20 cellular contexts compared by ENCODE assay signal in the genomic region with DNA sequence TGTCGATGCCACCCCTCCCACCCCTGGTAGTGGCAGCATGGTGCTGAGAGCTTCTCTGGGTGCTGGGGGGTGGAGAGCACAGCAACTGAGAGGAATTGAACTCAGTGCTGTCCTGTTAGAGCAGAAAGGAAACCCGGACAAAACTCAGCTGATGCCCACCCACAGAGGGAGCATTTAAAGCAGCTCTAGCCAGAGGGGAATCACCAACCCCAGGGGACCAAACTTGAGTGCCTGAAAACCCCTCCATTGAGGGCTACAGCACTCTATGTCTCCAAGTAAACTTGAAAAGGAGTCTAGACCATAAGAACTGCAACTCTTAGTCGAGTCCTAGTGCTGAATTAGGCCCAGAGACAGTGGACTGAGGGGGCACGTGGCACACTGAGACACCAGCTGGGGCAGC. TPM values are rescaled to one million over a fixed set of nuclear protein-coding genes. Genes with fewer than 3 reads are reported as not detected.
DNase-seq lines count a peak whose midpoint lies in the region; ATAC-seq and TF ChIP-seq lines count a peak whose summit lies in the region.
"Had no signal": no experiment of that assay in that cellular context is flagged by ENCODE, and none has a peak within 500 bp of the region (broad histone marks: within the 10 kb centered on the region; RNA-seq: fewer than 3 reads in every experiment).

No MANE protein-coding gene starts in this region.

- TF ChIP-seq POLR2A in ovary (IDR thresholded peaks at IDR 0.05): no peak

- H3K36me3 ChIP-seq in ovary: no peaks in the 10 kb centered on the region

- no peak for DNase-seq in NCI-H1105 treated with DMSO at 0.1 percent for 48 hours (lab: John Stamatoyannopoulos, UW)
- DNase-seq in ovary: no peak
- DNase-seq in AG08395 (ENCODE audit: low spot score): no peak
- DNase-seq: C1 segment of cervical spinal cord; DMS79 treated with DMSO at 0.1 percent for 48 hours; HFFc6; NCI-H1048; NCI-H187; NCI-H446; NK-92 treated with Interleukin-12 subunit alpha and Interleukin-12 subunit beta, amount 100 ng/mL, for 24 hours; RPMI8226; SIG-M5 had no signal

- H3K36me3 Mint-ChIP-seq in stimulated activated memory B cell treated with anti-CD40 and anti-IgM and Interleukin-4, amounts not matched to agents 10 μg/mL and 1 μg/mL and 100 μg/mL, for 72 hours: peaks cover 5% of the 10 kb centered on the region

- H3K27ac Mint-ChIP-seq in stimulated activated memory B cell treated with anti-CD40 and anti-IgM and Interleukin-4, amounts not matched to agents 10 μg/mL and 1 μg/mL and 100 μg/mL, for 72 hours: no peak overlapping the region
- H3K27ac Mint-ChIP-seq: HFFc6; T-helper 1 cell treated with Interleukin-12 subunit alpha and Interleukin-12 subunit beta and Interleukin-4 antibody, amounts not matched to agents 30 μg/mL and 1 μg/mL, for 36 hours had no signal

- no peaks in the 10 kb centered on the region for H3K27me3 ChIP-seq in ovary

- H3K27me3 Mint-ChIP-seq in stimulated activated memory B cell treated with anti-CD40 and anti-IgM and Interleukin-4, amounts not matched to agents 10 μg/mL and 1 μg/mL and 100 μg/mL, for 72 hours: peaks cover 32% of the 10 kb centered on the region

- intact Hi-C loops in ovary (cut with DNase I): no loop called here

- H3K9me3 ChIP-seq in ovary: no peaks in the 10 kb centered on the region

- ATAC-seq in GM18502 (IDR thresholded peaks at IDR 0.05; ENCODE audit: poor library complexity, unreplicated experiment) (peak; percentile 63), GM21360 (IDR thresholded peaks at IDR 0.05; ENCODE audit: unreplicated experiment) (peak; percentile 79), HG03064 (IDR thresholded peaks at IDR 0.05; ENCODE audit: low read depth, unreplicated experiment) (peak; percentile 65)
- ATAC-seq in stimulated activated memory B cell treated with anti-CD40 and anti-IgM and Interleukin-4, amounts not matched to agents 10 μg/mL and 1 μg/mL and 100 μg/mL, for 72 hours: peak; percentile 65

- H3K4me1 Mint-ChIP-seq in stimulated activated memory B cell treated with anti-CD40 and anti-IgM and Interleukin-4, amounts not matched to agents 10 μg/mL and 1 μg/mL and 100 μg/mL, for 72 hours: no peaks in the 10 kb centered on the region

- no peak overlapping the region for H3K4me3 ChIP-seq in ovary

- no peak overlapping the region for H3K4me3 Mint-ChIP-seq in stimulated activated memory B cell treated with anti-CD40 and anti-IgM and Interleukin-4, amounts not matched to agents 10 μg/mL and 1 μg/mL and 100 μg/mL, for 72 hours
- H3K4me3 Mint-ChIP-seq: HFFc6; T-helper 1 cell treated with Interleukin-12 subunit alpha and Interleukin-12 subunit beta and Interleukin-4 antibody, amounts not matched to agents 30 μg/mL and 1 μg/mL, for 36 hours had no signal

- 58 to 70% (median 68%) methylated on average over 4 of the region's 4 CpGs for WGBS in ovary, 3 donors

- no peak overlapping the region for H3K27ac ChIP-seq in ovary
- H3K27ac ChIP-seq: KMS-11 had no signal

- H3K4me1 ChIP-seq in ovary (ENCODE audit: insufficient read depth): no peaks in the 10 kb centered on the region

- peaks cover 8% of the 10 kb centered on the region for H3K9me3 Mint-ChIP-seq in stimulated activated memory B cell treated with anti-CD40 and anti-IgM and Interleukin-4, amounts not matched to agents 10 μg/mL and 1 μg/mL and 100 μg/mL, for 72 hours
- H3K9me3 Mint-ChIP-seq: T-helper 1 cell treated with Interleukin-12 subunit alpha and Interleukin-12 subunit beta and Interleukin-4 antibody, amounts not matched to agents 30 μg/mL and 1 μg/mL, for 36 hours had no signal

- TF ChIP-seq EP300 in ovary (IDR thresholded peaks at IDR 0.05): no peak

- TF ChIP-seq CTCF in ovary (IDR thresholded peaks at IDR 0.05): no peak

RNA-seq across cellular contexts. Expression of a gene that starts 16.8 kb away (rescaled TPM):
- under 1 TPM in 3 of 7 donors, not detected in 4; 0.07 to 0.61 (median 0.24) TPM for total RNA-seq in ovary
- polyA plus RNA-seq in ovary: under 1 TPM; 0.01 to 0.35 TPM
- total RNA-seq: HFFc6, MCF 10A, OCI-LY7 had no signal
